1 cellular context compared by ENCODE assay signal in the genomic region with DNA sequence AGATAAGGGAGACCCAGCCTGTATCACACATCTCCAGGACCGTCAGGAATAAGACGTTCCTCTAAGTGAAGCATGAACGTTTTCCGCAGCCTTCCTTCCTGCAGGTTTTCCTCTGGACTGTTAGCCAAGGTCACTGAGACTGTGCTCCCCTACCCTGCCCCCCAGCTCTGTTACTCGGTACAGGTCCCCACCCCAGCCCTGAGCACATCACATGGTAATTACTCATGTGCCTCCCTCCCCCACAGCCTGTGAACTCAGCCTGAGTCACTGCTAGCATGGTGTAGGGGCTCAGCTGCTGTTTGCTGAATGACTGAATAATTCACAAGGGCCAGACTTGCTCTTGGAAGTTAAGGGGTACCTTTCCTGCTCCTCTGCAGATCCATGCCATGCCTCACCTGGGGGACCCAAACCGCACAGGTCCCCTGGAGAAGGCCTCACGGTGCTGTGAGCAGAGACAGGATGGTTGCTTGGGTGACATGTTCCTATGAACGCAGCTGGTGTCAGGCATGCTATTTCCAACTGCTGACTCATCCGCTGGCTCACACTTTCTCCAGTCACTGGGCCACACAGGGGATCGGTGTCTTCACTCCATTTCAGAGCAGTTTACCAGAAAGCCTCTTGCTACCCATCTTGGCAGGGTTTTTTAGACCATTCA.
A peak's percentile ranks its signal among the peaks of the same experiment; 100 is the strongest.
TF ChIP-seq lines count a peak whose summit lies in the region.

No MANE protein-coding gene starts in this region.

TF ChIP-seq in K562, 482 proteins besides CTCF, POLR2A, EP300 and RAD21 (continued from another document and continues in another):
- TF ChIP-seq, protein P1, sequence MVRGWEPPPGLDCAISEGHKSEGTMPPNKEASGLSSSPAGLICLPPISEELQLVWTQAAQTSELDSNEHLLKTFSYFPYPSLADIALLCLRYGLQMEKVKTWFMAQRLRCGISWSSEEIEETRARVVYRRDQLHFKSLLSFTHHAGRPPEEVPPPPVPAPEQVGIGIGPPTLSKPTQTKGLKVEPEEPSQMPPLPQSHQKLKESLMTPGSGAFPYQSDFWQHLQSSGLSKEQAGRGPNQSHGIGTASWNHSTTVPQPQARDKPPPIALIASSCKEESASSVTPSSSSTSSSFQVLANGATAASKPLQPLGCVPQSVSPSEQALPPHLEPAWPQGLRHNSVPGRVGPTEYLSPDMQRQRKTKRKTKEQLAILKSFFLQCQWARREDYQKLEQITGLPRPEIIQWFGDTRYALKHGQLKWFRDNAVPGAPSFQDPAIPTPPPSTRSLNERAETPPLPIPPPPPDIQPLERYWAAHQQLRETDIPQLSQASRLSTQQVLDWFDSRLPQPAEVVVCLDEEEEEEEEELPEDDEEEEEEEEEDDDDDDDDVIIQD (CRISPR knock-in tag; IDR thresholded peaks at IDR 0.05): no peak
- TF ChIP-seq LCOR (CRISPR knock-in tag; IDR thresholded peaks at IDR 0.05) (no peak), POLR2G (IDR thresholded peaks at IDR 0.05; ENCODE audit: low read depth, low read length) (no peak), NFXL1 (CRISPR knock-in tag; IDR thresholded peaks at IDR 0.05) (no peak), ZNF217 (CRISPR knock-in tag; IDR thresholded peaks at IDR 0.05) (no peak), RCOR1 (IDR thresholded peaks at IDR 0.05; ENCODE audit: borderline replicate concordance in 1 of 2, low read depth in 2 of 2, low read length in 2 of 2) (no peak; a peak in 2 of 4 replicates), EZH2 (IDR thresholded peaks at IDR 0.05; ENCODE audit: borderline replicate concordance, low read depth, low read length) (no peak), KLF13 (tag; IDR thresholded peaks at IDR 0.05; ENCODE audit: borderline replicate concordance, low read depth) (no peak), MTA2 (IDR thresholded peaks at IDR 0.05; ENCODE audit: low read depth) (no peak), HNRNPK (IDR thresholded peaks at IDR 0.05; ENCODE audit: low read depth, low read length, poor library complexity, severe bottlenecking) (no peak), ILF3 (IDR thresholded peaks at IDR 0.05; ENCODE audit: borderline replicate concordance) (no peak), HDAC8 (tag; IDR thresholded peaks at IDR 0.05) (peak; percentile 77; the same call in 1 of the 2 replicates), ZFPM2 (CRISPR knock-in tag; IDR thresholded peaks at IDR 0.05) (no peak), SETDB1 (IDR thresholded peaks at IDR 0.05; ENCODE audit: low read length) (no peak), DMBX1 (CRISPR knock-in tag; IDR thresholded peaks at IDR 0.05; ENCODE audit: borderline replicate concordance) (no peak)
- TF ChIP-seq, protein P2, sequence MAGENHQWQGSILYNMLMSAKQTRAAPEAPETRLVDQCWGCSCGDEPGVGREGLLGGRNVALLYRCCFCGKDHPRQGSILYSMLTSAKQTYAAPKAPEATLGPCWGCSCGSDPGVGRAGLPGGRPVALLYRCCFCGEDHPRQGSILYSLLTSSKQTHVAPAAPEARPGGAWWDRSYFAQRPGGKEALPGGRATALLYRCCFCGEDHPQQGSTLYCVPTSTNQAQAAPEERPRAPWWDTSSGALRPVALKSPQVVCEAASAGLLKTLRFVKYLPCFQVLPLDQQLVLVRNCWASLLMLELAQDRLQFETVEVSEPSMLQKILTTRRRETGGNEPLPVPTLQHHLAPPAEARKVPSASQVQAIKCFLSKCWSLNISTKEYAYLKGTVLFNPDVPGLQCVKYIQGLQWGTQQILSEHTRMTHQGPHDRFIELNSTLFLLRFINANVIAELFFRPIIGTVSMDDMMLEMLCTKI (IDR thresholded peaks at IDR 0.05; ENCODE audit: partially characterized antibody): no peak
- TF ChIP-seq, protein P3, sequence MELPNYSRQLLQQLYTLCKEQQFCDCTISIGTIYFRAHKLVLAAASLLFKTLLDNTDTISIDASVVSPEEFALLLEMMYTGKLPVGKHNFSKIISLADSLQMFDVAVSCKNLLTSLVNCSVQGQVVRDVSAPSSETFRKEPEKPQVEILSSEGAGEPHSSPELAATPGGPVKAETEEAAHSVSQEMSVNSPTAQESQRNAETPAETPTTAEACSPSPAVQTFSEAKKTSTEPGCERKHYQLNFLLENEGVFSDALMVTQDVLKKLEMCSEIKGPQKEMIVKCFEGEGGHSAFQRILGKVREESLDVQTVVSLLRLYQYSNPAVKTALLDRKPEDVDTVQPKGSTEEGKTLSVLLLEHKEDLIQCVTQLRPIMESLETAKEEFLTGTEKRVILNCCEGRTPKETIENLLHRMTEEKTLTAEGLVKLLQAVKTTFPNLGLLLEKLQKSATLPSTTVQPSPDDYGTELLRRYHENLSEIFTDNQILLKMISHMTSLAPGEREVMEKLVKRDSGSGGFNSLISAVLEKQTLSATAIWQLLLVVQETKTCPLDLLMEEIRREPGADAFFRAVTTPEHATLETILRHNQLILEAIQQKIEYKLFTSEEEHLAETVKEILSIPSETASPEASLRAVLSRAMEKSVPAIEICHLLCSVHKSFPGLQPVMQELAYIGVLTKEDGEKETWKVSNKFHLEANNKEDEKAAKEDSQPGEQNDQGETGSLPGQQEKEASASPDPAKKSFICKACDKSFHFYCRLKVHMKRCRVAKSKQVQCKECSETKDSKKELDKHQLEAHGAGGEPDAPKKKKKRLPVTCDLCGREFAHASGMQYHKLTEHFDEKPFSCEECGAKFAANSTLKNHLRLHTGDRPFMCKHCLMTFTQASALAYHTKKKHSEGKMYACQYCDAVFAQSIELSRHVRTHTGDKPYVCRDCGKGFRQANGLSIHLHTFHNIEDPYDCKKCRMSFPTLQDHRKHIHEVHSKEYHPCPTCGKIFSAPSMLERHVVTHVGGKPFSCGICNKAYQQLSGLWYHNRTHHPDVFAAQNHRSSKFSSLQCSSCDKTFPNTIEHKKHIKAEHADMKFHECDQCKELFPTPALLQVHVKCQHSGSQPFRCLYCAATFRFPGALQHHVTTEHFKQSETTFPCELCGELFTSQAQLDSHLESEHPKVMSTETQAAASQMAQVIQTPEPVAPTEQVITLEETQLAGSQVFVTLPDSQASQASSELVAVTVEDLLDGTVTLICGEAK (IDR thresholded peaks at IDR 0.05): no peak; the same call in 1 of the 2 replicates
- TF ChIP-seq, protein P3 (CRISPR knock-in tag; IDR thresholded peaks at IDR 0.05): no peak
- TF ChIP-seq, protein P4, sequence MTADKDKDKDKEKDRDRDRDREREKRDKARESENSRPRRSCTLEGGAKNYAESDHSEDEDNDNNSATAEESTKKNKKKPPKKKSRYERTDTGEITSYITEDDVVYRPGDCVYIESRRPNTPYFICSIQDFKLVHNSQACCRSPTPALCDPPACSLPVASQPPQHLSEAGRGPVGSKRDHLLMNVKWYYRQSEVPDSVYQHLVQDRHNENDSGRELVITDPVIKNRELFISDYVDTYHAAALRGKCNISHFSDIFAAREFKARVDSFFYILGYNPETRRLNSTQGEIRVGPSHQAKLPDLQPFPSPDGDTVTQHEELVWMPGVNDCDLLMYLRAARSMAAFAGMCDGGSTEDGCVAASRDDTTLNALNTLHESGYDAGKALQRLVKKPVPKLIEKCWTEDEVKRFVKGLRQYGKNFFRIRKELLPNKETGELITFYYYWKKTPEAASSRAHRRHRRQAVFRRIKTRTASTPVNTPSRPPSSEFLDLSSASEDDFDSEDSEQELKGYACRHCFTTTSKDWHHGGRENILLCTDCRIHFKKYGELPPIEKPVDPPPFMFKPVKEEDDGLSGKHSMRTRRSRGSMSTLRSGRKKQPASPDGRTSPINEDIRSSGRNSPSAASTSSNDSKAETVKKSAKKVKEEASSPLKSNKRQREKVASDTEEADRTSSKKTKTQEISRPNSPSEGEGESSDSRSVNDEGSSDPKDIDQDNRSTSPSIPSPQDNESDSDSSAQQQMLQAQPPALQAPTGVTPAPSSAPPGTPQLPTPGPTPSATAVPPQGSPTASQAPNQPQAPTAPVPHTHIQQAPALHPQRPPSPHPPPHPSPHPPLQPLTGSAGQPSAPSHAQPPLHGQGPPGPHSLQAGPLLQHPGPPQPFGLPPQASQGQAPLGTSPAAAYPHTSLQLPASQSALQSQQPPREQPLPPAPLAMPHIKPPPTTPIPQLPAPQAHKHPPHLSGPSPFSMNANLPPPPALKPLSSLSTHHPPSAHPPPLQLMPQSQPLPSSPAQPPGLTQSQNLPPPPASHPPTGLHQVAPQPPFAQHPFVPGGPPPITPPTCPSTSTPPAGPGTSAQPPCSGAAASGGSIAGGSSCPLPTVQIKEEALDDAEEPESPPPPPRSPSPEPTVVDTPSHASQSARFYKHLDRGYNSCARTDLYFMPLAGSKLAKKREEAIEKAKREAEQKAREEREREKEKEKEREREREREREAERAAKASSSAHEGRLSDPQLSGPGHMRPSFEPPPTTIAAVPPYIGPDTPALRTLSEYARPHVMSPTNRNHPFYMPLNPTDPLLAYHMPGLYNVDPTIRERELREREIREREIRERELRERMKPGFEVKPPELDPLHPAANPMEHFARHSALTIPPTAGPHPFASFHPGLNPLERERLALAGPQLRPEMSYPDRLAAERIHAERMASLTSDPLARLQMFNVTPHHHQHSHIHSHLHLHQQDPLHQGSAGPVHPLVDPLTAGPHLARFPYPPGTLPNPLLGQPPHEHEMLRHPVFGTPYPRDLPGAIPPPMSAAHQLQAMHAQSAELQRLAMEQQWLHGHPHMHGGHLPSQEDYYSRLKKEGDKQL (CRISPR knock-in tag; IDR thresholded peaks at IDR 0.05; ENCODE audit: borderline replicate concordance): no peak; the same call in 1 of the 2 replicates
- TF ChIP-seq, protein P5, sequence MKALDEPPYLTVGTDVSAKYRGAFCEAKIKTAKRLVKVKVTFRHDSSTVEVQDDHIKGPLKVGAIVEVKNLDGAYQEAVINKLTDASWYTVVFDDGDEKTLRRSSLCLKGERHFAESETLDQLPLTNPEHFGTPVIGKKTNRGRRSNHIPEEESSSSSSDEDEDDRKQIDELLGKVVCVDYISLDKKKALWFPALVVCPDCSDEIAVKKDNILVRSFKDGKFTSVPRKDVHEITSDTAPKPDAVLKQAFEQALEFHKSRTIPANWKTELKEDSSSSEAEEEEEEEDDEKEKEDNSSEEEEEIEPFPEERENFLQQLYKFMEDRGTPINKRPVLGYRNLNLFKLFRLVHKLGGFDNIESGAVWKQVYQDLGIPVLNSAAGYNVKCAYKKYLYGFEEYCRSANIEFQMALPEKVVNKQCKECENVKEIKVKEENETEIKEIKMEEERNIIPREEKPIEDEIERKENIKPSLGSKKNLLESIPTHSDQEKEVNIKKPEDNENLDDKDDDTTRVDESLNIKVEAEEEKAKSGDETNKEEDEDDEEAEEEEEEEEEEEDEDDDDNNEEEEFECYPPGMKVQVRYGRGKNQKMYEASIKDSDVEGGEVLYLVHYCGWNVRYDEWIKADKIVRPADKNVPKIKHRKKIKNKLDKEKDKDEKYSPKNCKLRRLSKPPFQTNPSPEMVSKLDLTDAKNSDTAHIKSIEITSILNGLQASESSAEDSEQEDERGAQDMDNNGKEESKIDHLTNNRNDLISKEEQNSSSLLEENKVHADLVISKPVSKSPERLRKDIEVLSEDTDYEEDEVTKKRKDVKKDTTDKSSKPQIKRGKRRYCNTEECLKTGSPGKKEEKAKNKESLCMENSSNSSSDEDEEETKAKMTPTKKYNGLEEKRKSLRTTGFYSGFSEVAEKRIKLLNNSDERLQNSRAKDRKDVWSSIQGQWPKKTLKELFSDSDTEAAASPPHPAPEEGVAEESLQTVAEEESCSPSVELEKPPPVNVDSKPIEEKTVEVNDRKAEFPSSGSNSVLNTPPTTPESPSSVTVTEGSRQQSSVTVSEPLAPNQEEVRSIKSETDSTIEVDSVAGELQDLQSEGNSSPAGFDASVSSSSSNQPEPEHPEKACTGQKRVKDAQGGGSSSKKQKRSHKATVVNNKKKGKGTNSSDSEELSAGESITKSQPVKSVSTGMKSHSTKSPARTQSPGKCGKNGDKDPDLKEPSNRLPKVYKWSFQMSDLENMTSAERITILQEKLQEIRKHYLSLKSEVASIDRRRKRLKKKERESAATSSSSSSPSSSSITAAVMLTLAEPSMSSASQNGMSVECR (CRISPR knock-in tag; IDR thresholded peaks at IDR 0.05): no peak
- TF ChIP-seq, protein P6, sequence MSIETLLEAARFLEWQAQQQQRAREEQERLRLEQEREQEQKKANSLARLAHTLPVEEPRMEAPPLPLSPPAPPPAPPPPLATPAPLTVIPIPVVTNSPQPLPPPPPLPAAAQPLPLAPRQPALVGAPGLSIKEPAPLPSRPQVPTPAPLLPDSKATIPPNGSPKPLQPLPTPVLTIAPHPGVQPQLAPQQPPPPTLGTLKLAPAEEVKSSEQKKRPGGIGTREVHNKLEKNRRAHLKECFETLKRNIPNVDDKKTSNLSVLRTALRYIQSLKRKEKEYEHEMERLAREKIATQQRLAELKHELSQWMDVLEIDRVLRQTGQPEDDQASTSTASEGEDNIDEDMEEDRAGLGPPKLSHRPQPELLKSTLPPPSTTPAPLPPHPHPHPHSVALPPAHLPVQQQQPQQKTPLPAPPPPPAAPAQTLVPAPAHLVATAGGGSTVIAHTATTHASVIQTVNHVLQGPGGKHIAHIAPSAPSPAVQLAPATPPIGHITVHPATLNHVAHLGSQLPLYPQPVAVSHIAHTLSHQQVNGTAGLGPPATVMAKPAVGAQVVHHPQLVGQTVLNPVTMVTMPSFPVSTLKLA (conservative IDR thresholded peaks at IDR 0.05): peak; percentile 79 to 87
- TF ChIP-seq, protein P7, sequence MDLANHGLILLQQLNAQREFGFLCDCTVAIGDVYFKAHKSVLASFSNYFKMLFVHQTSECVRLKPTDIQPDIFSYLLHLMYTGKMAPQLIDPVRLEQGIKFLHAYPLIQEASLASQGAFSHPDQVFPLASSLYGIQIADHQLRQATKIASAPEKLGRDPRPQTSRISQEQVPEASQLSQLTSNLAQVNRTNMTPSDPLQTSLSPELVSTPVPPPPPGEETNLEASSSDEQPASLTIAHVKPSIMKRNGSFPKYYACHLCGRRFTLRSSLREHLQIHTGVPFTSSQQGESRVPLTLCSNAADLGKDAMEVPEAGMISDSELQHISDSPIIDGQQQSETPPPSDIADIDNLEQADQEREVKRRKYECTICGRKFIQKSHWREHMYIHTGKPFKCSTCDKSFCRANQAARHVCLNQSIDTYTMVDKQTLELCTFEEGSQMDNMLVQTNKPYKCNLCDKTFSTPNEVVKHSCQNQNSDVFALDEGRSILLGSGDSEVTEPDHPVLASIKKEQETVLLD (IDR thresholded peaks at IDR 0.05): no peak
